Comparison of ENCODE assay signal across 22 cellular contexts in the genomic region with DNA sequence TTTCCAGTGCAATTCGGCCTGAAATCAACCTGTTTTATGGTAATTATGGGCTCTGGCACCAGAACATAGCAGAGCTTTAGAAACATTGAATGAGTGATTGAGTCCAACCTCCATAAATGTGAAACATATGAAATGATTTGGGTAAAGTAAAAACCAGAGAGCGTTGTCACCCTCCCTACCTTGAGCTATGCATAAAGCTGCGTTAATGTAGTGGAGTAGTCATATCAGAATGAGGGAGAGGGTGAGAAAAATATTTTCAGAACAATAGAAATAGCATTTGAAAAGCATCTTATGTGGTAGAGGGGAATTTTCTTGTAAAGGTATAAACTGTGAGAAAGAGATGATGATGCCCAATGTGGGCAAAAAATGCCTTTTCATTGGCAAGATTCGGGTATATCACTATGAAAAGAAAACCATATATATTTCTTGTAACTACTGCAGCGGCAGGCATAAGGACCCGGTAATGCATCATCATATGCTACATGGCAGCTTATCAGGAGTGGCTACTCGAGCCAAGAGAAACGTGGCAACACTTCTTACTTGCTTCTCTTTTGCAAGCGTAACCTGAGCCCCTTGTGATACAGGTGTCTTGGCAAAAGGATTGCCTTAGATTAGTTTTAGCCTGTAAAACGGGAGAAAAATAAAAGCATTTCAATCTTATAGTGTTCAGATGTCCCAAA.
DNase-seq lines count a peak whose midpoint lies in the region; TF ChIP-seq lines count a peak whose summit lies in the region.
"Had no signal": no experiment of that assay in that cellular context is flagged by ENCODE, and none has a peak within 500 bp of the region (broad histone marks: within the 10 kb centered on the region; RNA-seq: fewer than 3 reads in every experiment).

No MANE protein-coding gene starts in this region.

- H3K27ac ChIP-seq in neural progenitor cell (no peak overlapping the region), endodermal cell (ENCODE audit: low read depth, low read length) (no peak overlapping the region)
- H3K27ac ChIP-seq: adrenal gland, BLaER1, hepatocyte, SJCRH30, upper lobe of left lung had no signal

- H3K9me3 Mint-ChIP-seq in neural progenitor cell (no peaks in the 10 kb centered on the region), endodermal cell (no peaks in the 10 kb centered on the region)
- H3K9me3 Mint-ChIP-seq: mesothelial cell of epicardium, nephron progenitor cell had no signal

- H3K36me3 ChIP-seq in neural progenitor cell (no peaks in the 10 kb centered on the region), endodermal cell (ENCODE audit: control insufficient read depth, insufficient read depth, low read length) (no peaks in the 10 kb centered on the region)
- H3K36me3 ChIP-seq: adrenal gland, BLaER1, HAP-1, upper lobe of left lung had no signal

- no peak overlapping the region for H3K9ac ChIP-seq in neural progenitor cell
- no peak overlapping the region for H3K9ac ChIP-seq in endodermal cell (ENCODE audit: extremely low read depth, low read length, poor library complexity, severe bottlenecking)
- H3K9ac ChIP-seq: BLaER1 had no signal

- H3K9me3 ChIP-seq in neural progenitor cell (ENCODE audit: low read depth) (no peaks in the 10 kb centered on the region), endodermal cell (ENCODE audit: control insufficient read depth, low read length) (no peaks in the 10 kb centered on the region)
- H3K9me3 ChIP-seq: adrenal gland, BLaER1, HAP-1, SJCRH30, upper lobe of left lung had no signal

- no peaks in the 10 kb centered on the region for H3F3A ChIP-seq in neural progenitor cell (ENCODE audit: low read depth)

- peaks cover 15% of the 10 kb centered on the region for H3K4me1 ChIP-seq in neural progenitor cell
- H3K4me1 ChIP-seq in endodermal cell (ENCODE audit: control insufficient read depth, insufficient read depth, low read length), result peaks cover 12% of the 10 kb centered on the region
- H3K4me1 ChIP-seq: adrenal gland, HAP-1, SJCRH30 had no signal

- no peaks in the 10 kb centered on the region for H3K36me3 Mint-ChIP-seq in neural progenitor cell
- H3K36me3 Mint-ChIP-seq in endodermal cell (ENCODE audit: low read depth), result no peaks in the 10 kb centered on the region
- H3K36me3 Mint-ChIP-seq: mesothelial cell of epicardium had no signal

- H3K4me3 Mint-ChIP-seq in neural progenitor cell, result no peak overlapping the region
- no peak overlapping the region for H3K4me3 Mint-ChIP-seq in endodermal cell
- H3K4me3 Mint-ChIP-seq: mesothelial cell of epicardium, nephron progenitor cell had no signal

- 82 to 88% methylated on average over 10 of the region's 10 CpGs for WGBS in endodermal cell (ENCODE audit: insufficient coverage in 1 of 2, insufficient read length in 1 of 2), 2 experiments

- H4K20me1 ChIP-seq in neural progenitor cell (ENCODE audit: low read depth), result no peaks in the 10 kb centered on the region
- H4K20me1 ChIP-seq: BLaER1 had no signal

- H3K27me3 ChIP-seq in neural progenitor cell (no peaks in the 10 kb centered on the region), endodermal cell (ENCODE audit: control insufficient read depth, insufficient read depth, low read length, poor library complexity, severe bottlenecking) (no peaks in the 10 kb centered on the region)
- H3K27me3 ChIP-seq: adrenal gland, BLaER1, hepatocyte, SJCRH30, upper lobe of left lung had no signal

- no peak overlapping the region for H2AFZ ChIP-seq in neural progenitor cell (replicated peaks)
- H2AFZ ChIP-seq: hepatocyte had no signal

- no peaks in the 10 kb centered on the region for H3K27me3 Mint-ChIP-seq in neural progenitor cell (ENCODE audit: insufficient read depth, low read depth)
- H3K27me3 Mint-ChIP-seq in endodermal cell (ENCODE audit: insufficient read depth), result no peaks in the 10 kb centered on the region

- no peaks in the 10 kb centered on the region for H3K79me2 ChIP-seq in neural progenitor cell (ENCODE audit: low read depth)
- H3K79me2 ChIP-seq: hepatocyte had no signal

- no peak overlapping the region for H3K4me3 ChIP-seq in neural progenitor cell
- H3K4me3 ChIP-seq in endodermal cell (ENCODE audit: low read length), result no peak overlapping the region
- H3K4me3 ChIP-seq: adrenal gland, BLaER1, HAP-1, hepatocyte, SJCRH30, upper lobe of left lung had no signal

- no peak overlapping the region for H3K4me2 ChIP-seq in neural progenitor cell
- H3K4me2 ChIP-seq: BLaER1, hepatocyte had no signal

- TF ChIP-seq CTCF in neural progenitor cell (IDR thresholded peaks at IDR 0.05), result no peak
- no peak for TF ChIP-seq CTCF in endodermal cell (conservative IDR thresholded peaks at IDR 0.05)

- H3K4me1 Mint-ChIP-seq in neural progenitor cell, result peaks cover 5% of the 10 kb centered on the region
- peaks cover 7% of the 10 kb centered on the region for H3K4me1 Mint-ChIP-seq in endodermal cell

- peak; percentile 0 for DNase-seq in DMS79 treated with DMSO at 0.1 percent for 48 hours (lab: John Stamatoyannopoulos, UW)
- no peak for DNase-seq in DMS79 (lab: John Stamatoyannopoulos, UW)
- peak; percentile 52 for DNase-seq in NCI-H1105 (lab: John Stamatoyannopoulos, UW)
- DNase-seq in NCI-H510A treated with DMSO at 0.1 percent for 48 hours (lab: John Stamatoyannopoulos, UW), result peak; percentile 52
- peak; percentile 37 for DNase-seq in neural progenitor cell (ENCODE audit: low spot score)
- DNase-seq in central memory CD4-positive, alpha-beta T cell, result no peak
- no peak for DNase-seq in COLO829 (ENCODE audit: low spot score)
- no peak for DNase-seq in endodermal cell
- DNase-seq: 8988T; activated CD4-positive, CD25-positive, alpha-beta regulatory T cell; activated effector memory CD4-positive, alpha-beta T cell treated with Interleukin-2 at 50 U/mL for 16 hours; adrenal gland; Karpas-422; NCI-H2081; nephron progenitor cell; stimulated activated CD4-positive, alpha-beta T cell treated with anti-CD3 and anti-CD28 coated beads, Interleukin-12 subunit alpha, Interleukin-12 subunit beta, amount 100 ng/mL, for 4 hours had no signal

- H3K27ac Mint-ChIP-seq in neural progenitor cell, result no peak overlapping the region
- no peak overlapping the region for H3K27ac Mint-ChIP-seq in endodermal cell
- H3K27ac Mint-ChIP-seq: mesothelial cell of epicardium, nephron progenitor cell had no signal

Comparison
In these comparisons a context has a peak if more than half of its experiments do, and no peak if none do; other contexts are left out.
1. DNase-seq: peak in DMS79 treated with DMSO at 0.1 percent for 48 hours (single experiment), NCI-H1105 (single experiment), NCI-H510A treated with DMSO at 0.1 percent for 48 hours (single experiment) and neural progenitor cell (single experiment); none in DMS79 (single experiment), central memory CD4-positive, alpha-beta T cell (single experiment), COLO829 (single experiment) and endodermal cell (single experiment).